In the genomic region with DNA sequence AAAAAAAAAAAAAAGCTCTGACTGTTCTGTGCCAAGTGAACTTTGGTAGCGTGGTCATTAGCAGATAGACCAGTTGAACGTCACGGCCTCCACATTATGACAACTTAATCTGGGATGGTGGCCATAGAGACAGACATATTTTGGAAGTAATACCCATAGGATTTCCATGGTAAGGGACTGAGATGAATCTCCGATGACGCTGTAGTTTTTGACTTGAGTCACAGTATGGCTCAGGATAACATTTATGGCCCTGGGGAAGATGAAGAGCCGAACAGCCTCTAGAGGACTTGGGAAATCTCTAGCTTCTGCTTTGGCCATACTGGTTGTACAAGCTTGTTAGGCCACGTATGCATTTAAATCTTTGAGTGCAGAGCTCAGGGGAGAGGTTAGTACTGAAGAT, we compare ENCODE assay signal across 33 cellular contexts.
"Had no signal": no experiment of that assay in that cellular context is flagged by ENCODE, and none has a peak within 500 bp of the region (broad histone marks: within the 10 kb centered on the region; RNA-seq: fewer than 3 reads in every experiment).

No MANE protein-coding gene starts in this region.

- H3K4me3 ChIP-seq: adrenal gland, ascending aorta, body of pancreas, breast epithelium, cardiac muscle cell had no signal

- FAIRE-seq: astrocyte had no signal

- H3K9me3 ChIP-seq: adrenal gland, ascending aorta, body of pancreas, breast epithelium had no signal

- H3K27me3 ChIP-seq: adrenal gland, ascending aorta, body of pancreas, breast epithelium, cardiac muscle cell had no signal

- ATAC-seq: activated naive CD4-positive, alpha-beta T cell treated with anti-CD3 and anti-CD28 coated beads, Interleukin-2, amount 50 U/mL, for 72 hours; activated naive CD8-positive, alpha-beta T cell treated with anti-CD3 and anti-CD28 coated beads, Interleukin-2, amount 50 U/mL, for 24 hours; activated T-cell treated with anti-CD3 and anti-CD28 coated beads, Interleukin-2, amount 50 U/mL, for 4 hours; activated T-cell treated with anti-CD3 and anti-CD28 coated beads, Interleukin-2, amount 50 U/mL, for 72 hours; activated T-helper 17 cell treated with anti-CD3 and anti-CD28 coated beads, Interleukin-2, amount 50 U/mL, for 72 hours; body of pancreas had no signal

- DNase-seq: activated effector memory CD4-positive, alpha-beta T cell treated with anti-CD3 and anti-CD28 coated beads, Interleukin-2, amount 50 U/mL, for 16 hours; activated effector memory CD4-positive, alpha-beta T cell treated with Interleukin-2 at 50 U/mL for 16 hours; activated gamma-delta T cell; activated gamma-delta T cell treated with Interleukin-2 at 50 U/mL for 16 hours; activated naive CD4-positive, alpha-beta T cell; activated naive CD4-positive, alpha-beta T cell treated with anti-CD3 and anti-CD28 coated beads for 36 hours; activated naive CD4-positive, alpha-beta T cell treated with anti-CD3 and anti-CD28 coated beads, Interleukin-2, amount 10 ng/mL, durations not matched to agents 7 days and 5 days; activated naive CD4-positive, alpha-beta T cell treated with anti-CD3 and anti-CD28 coated beads, Interleukin-2, amount 50 U/mL, for 16 hours; activated naive CD4-positive, alpha-beta T cell treated with Interleukin-2 at 50 U/mL for 16 hours; activated naive CD8-positive, alpha-beta T cell treated with anti-CD3 and anti-CD28 coated beads for 36 hours; activated naive CD8-positive, alpha-beta T cell treated with anti-CD3 and anti-CD28 coated beads, Interleukin-2, amount 10 ng/mL, durations not matched to agents 7 days and 5 days; activated naive CD8-positive, alpha-beta T cell treated with anti-CD3 and anti-CD28 coated beads, Interleukin-2, amount 50 U/mL, for 24 hours; activated T-cell treated with anti-CD3 and anti-CD28 coated beads, Interleukin-2, amount 50 U/mL, for 1 hour; activated T-cell treated with anti-CD3 and anti-CD28 coated beads, Interleukin-2, amount 50 U/mL, for 24 hours; activated T-cell treated with anti-CD3 and anti-CD28 coated beads, Interleukin-2, amount 50 U/mL, for 4 hours; activated T-cell treated with anti-CD3 and anti-CD28 coated beads, Interleukin-2, amount 50 U/mL, for 48 hours; activated T-cell treated with anti-CD3 and anti-CD28 coated beads, Interleukin-2, amount 50 U/mL, for 72 hours; adrenal gland; amniotic stem cell; amygdala; anterior cingulate cortex; aorta; body of pancreas; brain microvascular endothelial cell; caudate nucleus; central memory CD4-positive, alpha-beta T cell; cerebellar nuclear complex had no signal

- H3K27ac ChIP-seq: adrenal gland, ascending aorta, body of pancreas, brain microvascular endothelial cell, breast epithelium, cardiac muscle cell had no signal

- H3K36me3 ChIP-seq: adrenal gland, ascending aorta, brain microvascular endothelial cell, breast epithelium, cardiac muscle cell had no signal

- H3K4me1 ChIP-seq: adrenal gland, ascending aorta, body of pancreas, breast epithelium had no signal
